Comparison of ENCODE assay signal across 19 cellular contexts in the genomic region with DNA sequence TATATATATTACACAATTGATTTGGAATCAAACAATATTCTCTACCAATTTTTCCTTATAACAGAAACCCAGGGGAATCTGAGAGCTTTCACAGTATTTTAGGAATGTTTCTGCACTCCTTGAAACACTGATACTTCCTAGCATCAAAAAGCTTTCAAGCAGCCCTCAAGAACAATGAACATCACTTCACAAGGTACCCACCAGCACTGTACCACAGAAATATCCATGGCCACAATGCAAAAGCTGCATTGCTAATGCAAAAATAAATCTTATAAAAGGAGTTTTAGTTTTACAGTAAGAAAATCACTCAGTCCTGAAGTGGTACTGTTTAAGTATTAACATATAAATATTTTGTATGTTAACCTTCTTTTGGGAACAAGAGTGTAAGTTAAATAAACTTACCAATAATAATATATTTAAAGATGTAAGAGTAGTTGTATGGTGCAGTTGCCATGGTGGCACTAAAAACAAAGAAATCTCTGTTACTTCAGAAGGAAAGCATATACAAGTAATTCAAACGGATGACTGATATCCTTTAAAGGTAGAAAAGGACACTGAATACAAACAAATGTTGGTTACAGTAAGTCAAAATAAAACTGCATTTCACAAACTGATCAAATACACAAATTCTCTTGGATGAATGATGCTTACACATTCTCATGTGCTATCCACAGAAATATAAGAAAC. TPM values are rescaled to one million over a fixed set of nuclear protein-coding genes. Genes with fewer than 3 reads are reported as not detected.
A peak's percentile ranks its signal among the peaks of the same experiment; 100 is the strongest.
DNase-seq lines count a peak whose midpoint lies in the region; TF ChIP-seq lines count a peak whose summit lies in the region.
"Had no signal": no experiment of that assay in that cellular context is flagged by ENCODE, and none has a peak within 500 bp of the region (broad histone marks: within the 10 kb centered on the region; RNA-seq: fewer than 3 reads in every experiment).

No MANE protein-coding gene starts in this region.

- TF ChIP-seq CTCF in fibroblast of pulmonary artery (IDR thresholded peaks at IDR 0.05; ENCODE audit: low read length, missing control alignments) = no peak
- TF ChIP-seq CTCF in osteocyte (IDR thresholded peaks at IDR 0.05) = no peak
- TF ChIP-seq CTCF in testis (IDR thresholded peaks at IDR 0.05) = no peak

- TF ChIP-seq POLR2A in erythroblast (IDR thresholded peaks at IDR 0.05; ENCODE audit: low read length) (no peak), testis (IDR thresholded peaks at IDR 0.05) (no peak)

- H3K36me3 Mint-ChIP-seq in osteocyte (ENCODE audit: unreplicated experiment) = peaks cover 7% of the 10 kb centered on the region
- H3K36me3 Mint-ChIP-seq: neural progenitor cell had no signal

- no peaks in the 10 kb centered on the region for H3K9me3 Mint-ChIP-seq in osteocyte (ENCODE audit: unreplicated experiment)
- H3K9me3 Mint-ChIP-seq: brain, neural progenitor cell had no signal

- H3K36me3 ChIP-seq in testis (ENCODE audit: low read depth, missing control alignments) = no peaks in the 10 kb centered on the region
- H3K36me3 ChIP-seq: neural progenitor cell had no signal

- peaks cover 14% of the 10 kb centered on the region for H3K4me1 ChIP-seq in testis

- H3K4me3 ChIP-seq in fibroblast of pulmonary artery (replicated peaks; ENCODE audit: low read depth, low read length) (no peak overlapping the region), testis (no peak overlapping the region)
- H3K4me3 ChIP-seq: neural progenitor cell had no signal

- H3K4me1 Mint-ChIP-seq in osteocyte (ENCODE audit: unreplicated experiment) = peaks cover 69% of the 10 kb centered on the region

- no peaks in the 10 kb centered on the region for H3K27me3 Mint-ChIP-seq in osteocyte (ENCODE audit: unreplicated experiment)
- H3K27me3 Mint-ChIP-seq: brain had no signal

- H3K4me3 Mint-ChIP-seq in osteocyte (ENCODE audit: unreplicated experiment) = no peak overlapping the region
- H3K4me3 Mint-ChIP-seq: neural progenitor cell had no signal

- no peaks in the 10 kb centered on the region for H3K27me3 ChIP-seq in testis
- H3K27me3 ChIP-seq: neural progenitor cell had no signal

- peak overlapping the region; percentile 44 for H3K27ac Mint-ChIP-seq in osteocyte (ENCODE audit: unreplicated experiment)
- H3K27ac Mint-ChIP-seq: neural progenitor cell had no signal

- intact Hi-C loops in testis (cut with DNase I; ENCODE audit: low total_unique reads) = no loop called here

- no peaks in the 10 kb centered on the region for H3K9me3 ChIP-seq in testis

- WGBS in testis, 2 donors = 0 to 44% methylated on average over 1 of the region's 1 CpG

- DNase-seq in DMS53 (lab: John Stamatoyannopoulos, UW) = peak; percentile 24
- no peak for DNase-seq in DMS53 treated with DMSO at 0.1 percent for 48 hours (lab: John Stamatoyannopoulos, UW; ENCODE audit: unreplicated experiment)
- peak; percentile 15 for DNase-seq in RPMI7951 (ENCODE audit: low read depth)
- peak; percentile 43 for DNase-seq in fibroblast of pulmonary artery (ENCODE audit: low read depth)
- no peak for DNase-seq in osteocyte (ENCODE audit: extremely low spot score, unreplicated experiment)
- DNase-seq in erythroblast (lab: John Stamatoyannopoulos, UW) = no peak
- no peak for DNase-seq in testis
- DNase-seq in NOMO-1 treated with DMSO at 0.1 percent for 48 hours (lab: John Stamatoyannopoulos, UW; ENCODE audit: unreplicated experiment) = no peak
- DNase-seq: activated naive CD4-positive, alpha-beta T cell; effector CD8-positive, alpha-beta T cell; GDM1; H7; NCI-H1930; NCI-H524 treated with DMSO at 0.1 percent for 48 hours; stimulated activated CD4-positive, alpha-beta T cell treated with anti-CD3 and anti-CD28 coated beads, Interleukin-4, amount 100 ng/mL, for 1 hour; stimulated activated CD8-positive, alpha-beta memory T cell treated with anti-CD3 and anti-CD28 coated beads, Interleukin-4, amount 100 ng/mL, for 48 hours had no signal

- no peak overlapping the region for H3K27ac ChIP-seq in testis
- H3K27ac ChIP-seq: 22Rv1, neural progenitor cell had no signal

RNA-seq across cellular contexts. Expression of a gene that starts 8.6 kb away (rescaled TPM):
- total RNA-seq in RPMI7951 (2014; rRNA removed; shearing (Covaris generic)) = 25.1 and 34.5 TPM in 2 replicates
- 64.0 and 68.4 TPM in 2 replicates for total RNA-seq in osteocyte
- 10 to 100 TPM; 44.6 to 51.1 TPM for total RNA-seq in testis
- polyA plus RNA-seq in testis (ENCODE audit: insufficient read depth, low read depth, low replicate concordance) = 66.7 TPM

Comparison
In these comparisons a context has a peak if more than half of its experiments do, and no peak if none do; other contexts are left out.
1. DNase-seq: peak in DMS53 (single experiment), RPMI7951 (single experiment) and fibroblast of pulmonary artery (single experiment); none in DMS53 treated with DMSO at 0.1 percent for 48 hours (single experiment), osteocyte (single experiment), erythroblast (0 of 2), testis (single experiment) and NOMO-1 treated with DMSO at 0.1 percent for 48 hours (single experiment).